Comparison of ENCODE assay signal across 12 cellular contexts in genomic region chr2:176078440-176079284, GRCh38. TPM values are rescaled to one million over a fixed set of nuclear protein-coding genes. Genes with fewer than 3 reads are reported as not detected.
DNase-seq lines count a peak whose midpoint lies in the region; ATAC-seq and TF ChIP-seq lines count a peak whose summit lies in the region.
"Had no signal": no experiment of that assay in that cellular context is flagged by ENCODE, and none has a peak within 500 bp of the region (broad histone marks: within the 10 kb centered on the region; RNA-seq: fewer than 3 reads in every experiment).

No MANE protein-coding gene starts in this region.

- intact Hi-C loops in left cardiac atrium (cut with DNase I) = no loop called here
- intact Hi-C loops in vagina (cut with DNase I) = loop anchor here (5.0 kb wide), 1 partner anchor 76 kb away; the partner anchor contains the start of gene LNPK

- no peak for TF ChIP-seq POLR2A in vagina (IDR thresholded peaks at IDR 0.05)

- DNase-seq in cardiac muscle cell (ENCODE audit: low read depth in 1 of 2, low spot score in 1 of 2) = no peak
- no peak for DNase-seq in left cardiac atrium
- peak; percentile 50 for DNase-seq in NCI-H748 treated with DMSO at 0.1 percent for 48 hours (lab: John Stamatoyannopoulos, UW)
- DNase-seq in vagina (ENCODE audit: extremely low spot score in 2 of 2) = peak in 1 of 2 donors; percentile 83
- no peak for DNase-seq in NCI-H2029 (lab: John Stamatoyannopoulos, UW)
- DNase-seq in NCI-H128 (lab: John Stamatoyannopoulos, UW; ENCODE audit: unreplicated experiment) = no peak
- DNase-seq in effector CD4-positive, alpha-beta T cell = no peak
- DNase-seq: activated gamma-delta T cell; NK-92 treated with Interleukin-12 subunit alpha and Interleukin-12 subunit beta, amount 100 ng/mL, for 24 hours had no signal

- H3K27ac ChIP-seq in cardiac muscle cell = no peak overlapping the region
- peak overlapping the region; percentile 93 for H3K27ac ChIP-seq in vagina

- ATAC-seq in left cardiac atrium = no peak

- TF ChIP-seq CTCF in cardiac muscle cell (IDR thresholded peaks at IDR 0.05; ENCODE audit: low read depth, low read length) (no peak), vagina (IDR thresholded peaks at IDR 0.05) (no peak)

- H3K9me3 ChIP-seq in cardiac muscle cell (ENCODE audit: low read depth) (no peaks in the 10 kb centered on the region), vagina (no peaks in the 10 kb centered on the region)

- H3K4me3 ChIP-seq in cardiac muscle cell (peak overlapping the region; percentile 32), iPS-11a (ENCODE audit: low read depth, low read length) (peak overlapping the region; percentile 20), vagina (peak overlapping the region; percentile 49 to 52)

- no peaks in the 10 kb centered on the region for H3K36me3 ChIP-seq in cardiac muscle cell
- no peaks in the 10 kb centered on the region for H3K36me3 ChIP-seq in vagina

- peaks cover 100% of the 10 kb centered on the region for H3K27me3 ChIP-seq in cardiac muscle cell
- peaks cover 9% of the 10 kb centered on the region for H3K27me3 ChIP-seq in vagina

- H3K4me1 ChIP-seq in cardiac muscle cell (ENCODE audit: low read depth) (peaks cover 3% of the 10 kb centered on the region), vagina (peaks cover 29% of the 10 kb centered on the region)

RNA-seq across cellular contexts. Expression of gene EVX2, which starts 5.1 kb away (rescaled TPM):
- total RNA-seq in cardiac muscle cell = 0.06 and 0.11 TPM in 2 replicates
- polyA plus RNA-seq in cardiac muscle cell = 0.28 TPM in 1 of 2 replicates, not detected in the other
- total RNA-seq in left cardiac atrium = not detected
- total RNA-seq in vagina = 0.98 TPM
- total RNA-seq: dermis microvascular lymphatic vessel endothelial cell; T-helper 2 cell treated with Interferon-gamma antibody and Interleukin-4, amounts not matched to agents 100 ng/mL and 5 ng/mL, for 36 hours had no signal

RNA-seq across cellular contexts. Expression of gene HOXD13, which starts 13.9 kb away (rescaled TPM):
- total RNA-seq in cardiac muscle cell (not detected in 2 replicates), left cardiac atrium (not detected), vagina (15.7 TPM)
- not detected in 2 replicates for polyA plus RNA-seq in cardiac muscle cell
- total RNA-seq: dermis microvascular lymphatic vessel endothelial cell; T-helper 2 cell treated with Interferon-gamma antibody and Interleukin-4, amounts not matched to agents 100 ng/mL and 5 ng/mL, for 36 hours had no signal

RNA-seq across cellular contexts. Expression of gene HOXD12, which starts 20.9 kb away (rescaled TPM):
- not detected in 2 replicates for total RNA-seq in cardiac muscle cell
- polyA plus RNA-seq in cardiac muscle cell = not detected in 2 replicates
- total RNA-seq in left cardiac atrium = not detected
- 1.7 TPM for total RNA-seq in vagina
- total RNA-seq: dermis microvascular lymphatic vessel endothelial cell; T-helper 2 cell treated with Interferon-gamma antibody and Interleukin-4, amounts not matched to agents 100 ng/mL and 5 ng/mL, for 36 hours had no signal

RNA-seq across cellular contexts. Expression of gene HOXD11, which starts 28.4 kb away (rescaled TPM):
- not detected in 2 replicates for total RNA-seq in cardiac muscle cell
- polyA plus RNA-seq in cardiac muscle cell = not detected in 2 replicates
- not detected for total RNA-seq in left cardiac atrium
- total RNA-seq in vagina = 19.4 TPM
- total RNA-seq: dermis microvascular lymphatic vessel endothelial cell; T-helper 2 cell treated with Interferon-gamma antibody and Interleukin-4, amounts not matched to agents 100 ng/mL and 5 ng/mL, for 36 hours had no signal

RNA-seq across cellular contexts. Expression of gene HOXD10, which starts 37.9 kb away (rescaled TPM):
- total RNA-seq in cardiac muscle cell (not detected in 2 replicates), left cardiac atrium (not detected), vagina (19.6 TPM)
- not detected in 2 replicates for polyA plus RNA-seq in cardiac muscle cell
- total RNA-seq: T-helper 2 cell treated with Interferon-gamma antibody and Interleukin-4, amounts not matched to agents 100 ng/mL and 5 ng/mL, for 36 hours had no signal

Comparison
In these comparisons a context has a peak if more than half of its experiments do, and no peak if none do; other contexts are left out.
1. RNA of gene HOXD13, which starts 13.9 kb away (total RNA-seq): 15.7 TPM in vagina (single experiment); not detected in cardiac muscle cell and not detected in left cardiac atrium; every median in the first group is over 10 times any median in the second.
2. Peak in every context shown above with its lines, with median percentiles within 50 percentile points of each other: H3K4me3 ChIP-seq.